ENCODE assay signal across 6 cellular contexts in genomic region chr17:28434326-28434725, GRCh38. TPM values are rescaled to one million over a fixed set of nuclear protein-coding genes. Genes with fewer than 3 reads are reported as not detected.
"Had no signal": no experiment of that assay in that cellular context is flagged by ENCODE, and none has a peak within 500 bp of the region (broad histone marks: within the 10 kb centered on the region; RNA-seq: fewer than 3 reads in every experiment).

No MANE protein-coding gene starts in this region.

RNA-seq across cellular contexts. Expression of gene SLC13A2, which starts 39.1 kb away (rescaled TPM):
- total RNA-seq: HepG2, HT-29, HT1080, IMR-90 had no signal
- polyA plus RNA-seq: IgD-negative memory B cell, IMR-90, K562 had no signal
